ENCODE assay signal across 1 cellular context in the genomic region with DNA sequence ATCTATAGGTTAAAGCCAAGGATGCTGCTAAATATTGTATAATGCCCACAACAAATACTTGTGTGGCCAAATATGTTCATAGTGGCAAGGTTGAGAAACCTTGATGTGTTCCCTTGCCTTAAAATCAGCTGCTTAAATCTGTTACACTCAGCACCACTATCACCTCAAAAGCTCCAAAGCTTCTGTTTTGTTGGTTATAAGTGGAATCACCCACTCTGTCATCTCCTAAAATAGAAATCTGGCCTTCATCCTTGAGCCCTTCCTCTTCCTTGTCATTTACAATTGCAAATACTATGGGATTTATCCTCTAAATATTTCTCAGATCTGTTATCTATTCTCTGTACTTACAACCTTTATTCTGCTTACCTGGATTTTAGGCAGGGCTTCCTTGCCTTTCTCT.
TF ChIP-seq lines count a peak whose summit lies in the region.

No MANE protein-coding gene starts in this region.

TF ChIP-seq in HepG2, 621 proteins besides CTCF, POLR2A, EP300 and RAD21 (continued from another document):
- TF ChIP-seq, protein P1, sequence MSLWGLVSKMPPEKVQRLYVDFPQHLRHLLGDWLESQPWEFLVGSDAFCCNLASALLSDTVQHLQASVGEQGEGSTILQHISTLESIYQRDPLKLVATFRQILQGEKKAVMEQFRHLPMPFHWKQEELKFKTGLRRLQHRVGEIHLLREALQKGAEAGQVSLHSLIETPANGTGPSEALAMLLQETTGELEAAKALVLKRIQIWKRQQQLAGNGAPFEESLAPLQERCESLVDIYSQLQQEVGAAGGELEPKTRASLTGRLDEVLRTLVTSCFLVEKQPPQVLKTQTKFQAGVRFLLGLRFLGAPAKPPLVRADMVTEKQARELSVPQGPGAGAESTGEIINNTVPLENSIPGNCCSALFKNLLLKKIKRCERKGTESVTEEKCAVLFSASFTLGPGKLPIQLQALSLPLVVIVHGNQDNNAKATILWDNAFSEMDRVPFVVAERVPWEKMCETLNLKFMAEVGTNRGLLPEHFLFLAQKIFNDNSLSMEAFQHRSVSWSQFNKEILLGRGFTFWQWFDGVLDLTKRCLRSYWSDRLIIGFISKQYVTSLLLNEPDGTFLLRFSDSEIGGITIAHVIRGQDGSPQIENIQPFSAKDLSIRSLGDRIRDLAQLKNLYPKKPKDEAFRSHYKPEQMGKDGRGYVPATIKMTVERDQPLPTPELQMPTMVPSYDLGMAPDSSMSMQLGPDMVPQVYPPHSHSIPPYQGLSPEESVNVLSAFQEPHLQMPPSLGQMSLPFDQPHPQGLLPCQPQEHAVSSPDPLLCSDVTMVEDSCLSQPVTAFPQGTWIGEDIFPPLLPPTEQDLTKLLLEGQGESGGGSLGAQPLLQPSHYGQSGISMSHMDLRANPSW (CRISPR knock-in tag; IDR thresholded peaks at IDR 0.05; ENCODE audit: borderline replicate concordance): no peak
- TF ChIP-seq TOE1 (CRISPR knock-in tag; IDR thresholded peaks at IDR 0.05) (no peak), ZFP37 (CRISPR knock-in tag; IDR thresholded peaks at IDR 0.05; ENCODE audit: borderline replicate concordance) (no peak)
- TF ChIP-seq, protein P2, sequence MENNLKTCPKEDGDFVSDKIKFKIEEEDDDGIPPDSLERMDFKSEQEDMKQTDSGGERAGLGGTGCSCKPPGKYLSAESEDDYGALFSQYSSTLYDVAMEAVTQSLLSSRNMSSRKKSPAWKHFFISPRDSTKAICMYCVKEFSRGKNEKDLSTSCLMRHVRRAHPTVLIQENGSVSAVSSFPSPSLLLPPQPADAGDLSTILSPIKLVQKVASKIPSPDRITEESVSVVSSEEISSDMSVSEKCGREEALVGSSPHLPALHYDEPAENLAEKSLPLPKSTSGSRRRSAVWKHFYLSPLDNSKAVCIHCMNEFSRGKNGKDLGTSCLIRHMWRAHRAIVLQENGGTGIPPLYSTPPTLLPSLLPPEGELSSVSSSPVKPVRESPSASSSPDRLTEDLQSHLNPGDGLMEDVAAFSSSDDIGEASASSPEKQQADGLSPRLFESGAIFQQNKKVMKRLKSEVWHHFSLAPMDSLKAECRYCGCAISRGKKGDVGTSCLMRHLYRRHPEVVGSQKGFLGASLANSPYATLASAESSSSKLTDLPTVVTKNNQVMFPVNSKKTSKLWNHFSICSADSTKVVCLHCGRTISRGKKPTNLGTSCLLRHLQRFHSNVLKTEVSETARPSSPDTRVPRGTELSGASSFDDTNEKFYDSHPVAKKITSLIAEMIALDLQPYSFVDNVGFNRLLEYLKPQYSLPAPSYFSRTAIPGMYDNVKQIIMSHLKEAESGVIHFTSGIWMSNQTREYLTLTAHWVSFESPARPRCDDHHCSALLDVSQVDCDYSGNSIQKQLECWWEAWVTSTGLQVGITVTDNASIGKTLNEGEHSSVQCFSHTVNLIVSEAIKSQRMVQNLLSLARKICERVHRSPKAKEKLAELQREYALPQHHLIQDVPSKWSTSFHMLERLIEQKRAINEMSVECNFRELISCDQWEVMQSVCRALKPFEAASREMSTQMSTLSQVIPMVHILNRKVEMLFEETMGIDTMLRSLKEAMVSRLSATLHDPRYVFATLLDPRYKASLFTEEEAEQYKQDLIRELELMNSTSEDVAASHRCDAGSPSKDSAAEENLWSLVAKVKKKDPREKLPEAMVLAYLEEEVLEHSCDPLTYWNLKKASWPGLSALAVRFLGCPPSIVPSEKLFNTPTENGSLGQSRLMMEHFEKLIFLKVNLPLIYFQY (CRISPR knock-in tag; IDR thresholded peaks at IDR 0.05; ENCODE audit: borderline replicate concordance): no peak
